Comparison of ENCODE assay signal across 26 cellular contexts in genomic region chr5:56772767-56773166, GRCh38.
"Had no signal": no experiment of that assay in that cellular context is flagged by ENCODE, and none has a peak within 500 bp of the region (broad histone marks: within the 10 kb centered on the region; RNA-seq: fewer than 3 reads in every experiment).

No MANE protein-coding gene starts in this region.

- H3K27me3 ChIP-seq: left lung, ovary, right atrium auricular region, right lobe of liver, suprapubic skin, transverse colon, upper lobe of left lung had no signal

- H3K36me3 Mint-ChIP-seq: immature natural killer cell; natural killer cell treated with Interleukin-12 subunit alpha and Interleukin-12 subunit beta and Interleukin-15 and Interleukin-18, amount 100 ng/mL, for 72 hours had no signal

- H3K27ac ChIP-seq: left lung, lower lobe of right lung, ovary, right atrium auricular region, right lobe of liver, suprapubic skin, thoracic aorta, transverse colon, upper lobe of left lung had no signal

- H3K9me3 Mint-ChIP-seq: natural killer cell treated with Interleukin-12 subunit alpha and Interleukin-12 subunit beta and Interleukin-15 and Interleukin-18, amount 100 ng/mL, for 72 hours; stimulated activated naive CD8-positive, alpha-beta T cell treated with anti-CD3 and anti-CD28 coated beads, Interleukin-15, Interleukin-2, amounts not matched to agents 100 ng/mL and 50 ng/mL, for 24 hours had no signal

- H3K27me3 Mint-ChIP-seq: naive thymus-derived CD4-positive, alpha-beta T cell; natural killer cell treated with Interleukin-12 subunit alpha and Interleukin-12 subunit beta and Interleukin-15 and Interleukin-18, amount 100 ng/mL, for 72 hours; stimulated activated naive CD8-positive, alpha-beta T cell treated with anti-CD3 and anti-CD28 coated beads, Interleukin-15, Interleukin-2, amounts not matched to agents 100 ng/mL and 50 ng/mL, for 24 hours had no signal

- H3K4me3 Mint-ChIP-seq: immature natural killer cell; mesothelial cell of epicardium; naive thymus-derived CD4-positive, alpha-beta T cell; natural killer cell treated with Interleukin-12 subunit alpha and Interleukin-12 subunit beta and Interleukin-15 and Interleukin-18, amount 100 ng/mL, for 72 hours; stimulated activated naive CD8-positive, alpha-beta T cell treated with anti-CD3 and anti-CD28 coated beads, Interleukin-15, Interleukin-2, amounts not matched to agents 100 ng/mL and 50 ng/mL, for 24 hours had no signal

- H3K4me1 ChIP-seq: left lung, lower lobe of right lung, right atrium auricular region, right lobe of liver, suprapubic skin, transverse colon, upper lobe of left lung had no signal

- DNase-seq: hippocampal formation; immature natural killer cell; kidney; left colon; left lung; lower lobe of right lung; mammary epithelial cell; mesendoderm; naive thymus-derived CD4-positive, alpha-beta T cell; ovary; right lobe of liver; stimulated activated CD4-positive, alpha-beta T cell treated with anti-CD3 and anti-CD28 coated beads, Interleukin-1b, Interleukin-23, amount 100 ng/mL, for 48 hours; stimulated activated CD4-positive, alpha-beta T cell treated with anti-CD3 and anti-CD28 coated beads, Interleukin-2, amount 100 ng/mL, for 48 hours; stimulated activated naive CD4-positive, alpha-beta T cell; transverse colon; upper lobe of left lung had no signal

- H3K4me1 Mint-ChIP-seq: immature natural killer cell, mesothelial cell of epicardium had no signal

- FAIRE-seq: islet of Langerhans, kidney, urothelium cell line had no signal

- H3K36me3 ChIP-seq: left lung, lower lobe of right lung, ovary, right atrium auricular region, right lobe of liver, suprapubic skin, thoracic aorta, transverse colon, upper lobe of left lung had no signal

- ATAC-seq: left colon; left lung; lower lobe of right lung; naive thymus-derived CD4-positive, alpha-beta T cell; right lobe of liver had no signal

- H3K9me3 ChIP-seq: left lung, lower lobe of right lung, ovary, right atrium auricular region, right lobe of liver, suprapubic skin, thoracic aorta, transverse colon, upper lobe of left lung had no signal

- H3K4me3 ChIP-seq: left lung, lower lobe of right lung, ovary, right atrium auricular region, right lobe of liver, smooth muscle cell, suprapubic skin, thoracic aorta, transverse colon, upper lobe of left lung had no signal

- H3K27ac Mint-ChIP-seq: immature natural killer cell; mesothelial cell of epicardium; natural killer cell treated with Interleukin-12 subunit alpha and Interleukin-12 subunit beta and Interleukin-15 and Interleukin-18, amount 100 ng/mL, for 72 hours; progenitor cell of endocrine pancreas; stimulated activated naive CD8-positive, alpha-beta T cell treated with anti-CD3 and anti-CD28 coated beads, Interleukin-15, Interleukin-2, amounts not matched to agents 100 ng/mL and 50 ng/mL, for 24 hours had no signal

- H3K4me2 ChIP-seq: smooth muscle cell had no signal
